Comparison of ENCODE assay signal across 8 cellular contexts in the genomic region with DNA sequence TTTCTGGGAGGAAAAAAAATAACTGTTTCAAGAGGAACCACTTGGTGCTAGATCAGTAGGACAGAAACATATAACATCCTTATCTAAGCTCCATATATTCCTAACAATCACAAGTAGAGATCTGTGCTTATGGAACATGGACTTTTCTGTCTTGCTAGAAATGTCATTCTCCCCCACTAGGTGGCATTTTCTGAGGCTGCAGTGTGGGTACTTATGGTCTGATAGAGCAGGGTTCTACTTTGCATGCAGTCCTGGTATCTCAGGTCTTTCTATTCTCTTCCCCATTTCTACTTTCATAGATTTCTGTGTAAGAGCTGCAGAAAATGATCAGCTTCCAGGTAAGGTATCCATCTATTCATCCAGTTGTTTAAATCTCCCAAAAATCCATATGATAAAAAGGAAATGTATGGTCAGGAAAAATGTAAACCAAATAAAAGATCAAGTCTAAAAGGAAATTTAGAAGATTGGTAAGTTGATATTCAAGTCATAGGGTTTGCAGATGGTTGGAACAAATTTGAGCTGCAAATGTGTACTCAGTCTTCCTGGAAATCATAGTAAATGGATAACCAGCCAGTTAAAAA. TPM values are rescaled to one million over a fixed set of nuclear protein-coding genes. Genes with fewer than 3 reads are reported as not detected.
DNase-seq lines count a peak whose midpoint lies in the region; ATAC-seq and TF ChIP-seq lines count a peak whose summit lies in the region.

No MANE protein-coding gene starts in this region.

- peak overlapping the region; percentile 96 for H3K4me3 Mint-ChIP-seq in T-helper 2 cell treated with Interferon-gamma antibody and Interleukin-4, amounts not matched to agents 5 μg/mL and 100 μg/mL, for 36 hours

- H3K4me3 ChIP-seq in BJ (ENCODE audit: low read depth, low read length) = no peak overlapping the region
- H3K4me3 ChIP-seq in osteoblast (ENCODE audit: insufficient read depth, low read length) = no peak overlapping the region

- H3K9me3 Mint-ChIP-seq in T-helper 2 cell treated with Interferon-gamma antibody and Interleukin-4, amounts not matched to agents 5 μg/mL and 100 μg/mL, for 36 hours = peaks cover 29% of the 10 kb centered on the region

- peak overlapping the region; percentile 89 for H3K4me2 ChIP-seq in osteoblast (ENCODE audit: insufficient read depth, low read length)

- H3K27ac ChIP-seq in osteoblast (ENCODE audit: low read depth, low read length) = no peak overlapping the region

- TF ChIP-seq CTCF in BJ (IDR thresholded peaks at IDR 0.05; ENCODE audit: insufficient read depth, low read depth, low read length) (peak; percentile 70), GM12874 (IDR thresholded peaks at IDR 0.05; ENCODE audit: insufficient read depth, low read depth, low read length) (peak; percentile 60; the same call in 1 of the 2 replicates), osteoblast (IDR thresholded peaks at IDR 0.05; ENCODE audit: extremely low read depth, low read depth, low read length) (peak; percentile 69)

- CTCF ChIA-PET in BJ (lab: Yijun Ruan, JAX) = interaction anchor here (0.7 to 2.6 kb wide), 13 partner anchors 8 to 416 kb away, joined by 3 to 20 read pairs (median 4); no protein-coding TSS in a partner anchor

- no peaks in the 10 kb centered on the region for H3K27me3 ChIP-seq in BJ (ENCODE audit: control insufficient read depth, insufficient read depth, low read length)
- no peaks in the 10 kb centered on the region for H3K27me3 ChIP-seq in osteoblast (ENCODE audit: insufficient read depth, low read length)

- peak overlapping the region; percentile 14 for H3K27ac Mint-ChIP-seq in T-helper 2 cell treated with Interferon-gamma antibody and Interleukin-4, amounts not matched to agents 5 μg/mL and 100 μg/mL, for 36 hours

- DNase-seq in BJ (ENCODE audit: low read depth) = no peak
- DNase-seq in NCI-H1694 treated with DMSO at 0.1 percent for 48 hours (lab: John Stamatoyannopoulos, UW) = peak; percentile 22
- DNase-seq in T-helper 2 cell treated with Interferon-gamma antibody and Interleukin-4, amounts not matched to agents 5 μg/mL and 100 μg/mL, for 36 hours (ENCODE audit: low spot score) = no peak
- DNase-seq in osteoblast (ENCODE audit: insufficient read length, low spot score, missing footprints) = peak; percentile 62

- no peaks in the 10 kb centered on the region for H3K9me3 ChIP-seq in osteoblast (ENCODE audit: low read depth, low read length)

- H3K27me3 Mint-ChIP-seq in T-helper 2 cell treated with Interferon-gamma antibody and Interleukin-4, amounts not matched to agents 5 μg/mL and 100 μg/mL, for 36 hours (ENCODE audit: low read depth) = peaks cover 5% of the 10 kb centered on the region

- H4K20me1 ChIP-seq in osteoblast (ENCODE audit: insufficient read depth, low read length) = no peaks in the 10 kb centered on the region

- no peaks in the 10 kb centered on the region for H3K79me2 ChIP-seq in osteoblast (ENCODE audit: insufficient read depth, low read length)

- no peak overlapping the region for H2AFZ ChIP-seq in osteoblast (ENCODE audit: low read length)

- POLR2A ChIA-PET in BJ (lab: Charles Lee) = no interaction called here

- H3K4me1 ChIP-seq in osteoblast (ENCODE audit: insufficient read depth, low read length) = peaks cover 9% of the 10 kb centered on the region

- ATAC-seq in esophagus mucosa (peak; percentile 24), HG02610 (IDR thresholded peaks at IDR 0.05; ENCODE audit: unreplicated experiment) (no peak), GM21447 (IDR thresholded peaks at IDR 0.05; ENCODE audit: unreplicated experiment) (no peak)

- peaks cover 17% of the 10 kb centered on the region for H3K4me1 Mint-ChIP-seq in T-helper 2 cell treated with Interferon-gamma antibody and Interleukin-4, amounts not matched to agents 5 μg/mL and 100 μg/mL, for 36 hours (ENCODE audit: low read depth)

- H3K36me3 Mint-ChIP-seq in T-helper 2 cell treated with Interferon-gamma antibody and Interleukin-4, amounts not matched to agents 5 μg/mL and 100 μg/mL, for 36 hours (ENCODE audit: low read depth) = peaks cover 24% of the 10 kb centered on the region

- H3K36me3 ChIP-seq in BJ (ENCODE audit: control insufficient read depth, insufficient read depth, low read length) (no peaks in the 10 kb centered on the region), osteoblast (ENCODE audit: insufficient read depth, low read length) (no peaks in the 10 kb centered on the region)

RNA-seq across cellular contexts. Expression of a gene that starts 1.5 kb away (rescaled TPM):
- 1.4 and 2.6 TPM in 2 replicates for polyA plus RNA-seq in BJ (2011; rRNA removed)
- polyA minus RNA-seq in BJ (2011; rRNA and poly(A)+ RNA removed) = 0.46 and 1.1 TPM in 2 replicates
- 1.8 TPM for total RNA-seq in esophagus mucosa
- total RNA-seq in osteoblast = 3.6 and 3.8 TPM in 2 replicates

RNA-seq across cellular contexts. Expression of a gene that starts 24.4 kb away (rescaled TPM):
- polyA plus RNA-seq in BJ (2011; rRNA removed) = 6.4 and 9.6 TPM in 2 replicates
- 6.3 and 6.4 TPM in 2 replicates for polyA minus RNA-seq in BJ (2011; rRNA and poly(A)+ RNA removed)
- total RNA-seq in esophagus mucosa (3.0 TPM), osteoblast (10.0 and 12.3 TPM in 2 replicates)

RNA-seq across cellular contexts. Expression of a gene that starts 55.8 kb away (rescaled TPM):
- polyA plus RNA-seq in BJ (2011; rRNA removed) = 1.4 and 1.9 TPM in 2 replicates
- polyA minus RNA-seq in BJ (2011; rRNA and poly(A)+ RNA removed) = 0.87 and 1.2 TPM in 2 replicates
- total RNA-seq in esophagus mucosa (2.4 TPM), osteoblast (3.6 and 4.4 TPM in 2 replicates)

Comparison
In these comparisons a context has a peak if more than half of its experiments do, and no peak if none do; other contexts are left out.
1. DNase-seq: peak in NCI-H1694 treated with DMSO at 0.1 percent for 48 hours (single experiment) and osteoblast (single experiment); none in BJ (single experiment) and T-helper 2 cell treated with Interferon-gamma antibody and Interleukin-4, amounts not matched to agents 5 μg/mL and 100 μg/mL, for 36 hours (single experiment).
2. Peak in every context shown above with its lines, with median percentiles within 50 percentile points of each other: CTCF ChIP-seq.